In the genomic region with DNA sequence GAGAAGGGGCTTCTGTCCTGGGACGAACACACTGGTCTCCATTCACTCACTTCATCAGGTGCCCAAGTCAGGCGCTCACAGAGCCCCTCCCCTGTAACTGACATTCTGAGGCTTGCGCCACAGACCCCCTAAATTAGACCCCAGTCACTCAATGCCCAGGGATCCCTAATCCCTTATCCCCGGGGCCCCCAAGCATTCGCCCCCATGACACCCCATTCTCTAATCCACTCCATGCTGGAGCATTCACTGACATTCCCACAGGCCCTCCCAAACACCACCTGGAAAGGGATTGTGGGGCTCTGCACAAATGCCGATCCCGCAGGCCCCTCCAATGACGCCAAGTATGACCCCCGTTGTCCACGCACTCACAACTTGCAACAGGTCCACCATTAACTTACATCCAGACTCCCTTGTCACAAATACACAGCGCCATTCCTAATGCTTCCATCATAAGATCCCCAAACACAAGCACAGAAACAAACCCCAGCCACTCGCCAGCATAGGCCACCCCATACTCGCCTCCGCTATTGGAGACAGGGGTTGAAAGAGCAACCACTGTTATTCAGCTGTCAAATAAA, we compare ENCODE assay signal across 9 cellular contexts. TPM values are rescaled to one million over a fixed set of nuclear protein-coding genes. Genes with fewer than 3 reads are reported as not detected.
DNase-seq lines count a peak whose midpoint lies in the region; ATAC-seq, FAIRE-seq and TF ChIP-seq lines count a peak whose summit lies in the region.
"Had no signal": no experiment of that assay in that cellular context is flagged by ENCODE, and none has a peak within 500 bp of the region (broad histone marks: within the 10 kb centered on the region; RNA-seq: fewer than 3 reads in every experiment).

No MANE protein-coding gene starts in this region.

- in situ Hi-C loops in Panc1 (cut with HindIII; ENCODE audit: low pct_unique_long_range_greater_than_20kb, low sequenced_read_pairs) = no loop called here

- peak overlapping the region; percentile 67 for H3K4me3 Mint-ChIP-seq in Calu3 (ENCODE audit: low read depth, unreplicated experiment)

- no CpG with 5 or more reads among the region's 14 CpGs for WGBS in trophoblast cell (ENCODE audit: extremely low coverage, insufficient coverage, insufficient read length)

- no peak for FAIRE-seq in endothelial cell of umbilical vein (lab: Jason Lieb, UNC)

- no peak overlapping the region for H3K23ac ChIP-seq in trophoblast cell (ENCODE audit: low read length)

- intact Hi-C loops in Calu3 (cut with micrococcal nuclease; ENCODE audit: unreplicated experiment) (no loop called here), Panc1 (cut with micrococcal nuclease; ENCODE audit: unreplicated experiment) (no loop called here), endothelial cell of umbilical vein (cut with micrococcal nuclease) (loop anchor here (2.0 kb wide), 1 partner anchor 68 kb away; a partner anchor contains a TSS)

- H2BK120ac ChIP-seq in trophoblast cell (ENCODE audit: insufficient read depth, low read length, poor library complexity) = no peak overlapping the region

- peaks cover 22% of the 10 kb centered on the region for H3K79me2 ChIP-seq in endothelial cell of umbilical vein (ENCODE audit: control insufficient read depth, insufficient read depth, low read length)
- H3K79me2 ChIP-seq in trophoblast cell (ENCODE audit: control insufficient read depth, insufficient read depth, low read length, poor library complexity) = peaks cover 3% of the 10 kb centered on the region

- peaks cover 11% of the 10 kb centered on the region for H3K9me3 Mint-ChIP-seq in Calu3 (ENCODE audit: low read depth, unreplicated experiment)

- peaks cover 53% of the 10 kb centered on the region for H3K36me3 Mint-ChIP-seq in Calu3 (ENCODE audit: insufficient read depth, unreplicated experiment)

- 0 out of 2 replicates have a peak, but pooled peaks cover 6% of the 10 kb centered on the region for H3K4me1 ChIP-seq in Panc1 (ENCODE audit: control insufficient read depth, insufficient read depth, low read length)
- H3K4me1 ChIP-seq in endothelial cell of umbilical vein (ENCODE audit: control insufficient read depth, extremely low read depth, insufficient read depth, low read length) = peaks cover 8% of the 10 kb centered on the region
- peaks cover 7 to 11% of the 10 kb centered on the region in 2 experiments for H3K4me1 ChIP-seq in trophoblast cell (ENCODE audit: control insufficient read depth in 1 of 2, insufficient read depth in 2 of 2, low read length in 2 of 2)

- H3K4me2 ChIP-seq in endothelial cell of umbilical vein (ENCODE audit: insufficient read depth, low read length) (peak overlapping the region; percentile 86), trophoblast cell (ENCODE audit: low read length) (no peak overlapping the region)

- POLR2A ChIA-PET in Panc1 (lab: Charles Lee) (interaction anchor here (0.7 kb wide), 1 partner anchor 19 kb away, joined by 4 read pairs; no protein-coding TSS in a partner anchor), endothelial cell of umbilical vein (lab: Charles Lee) (no interaction called here)

- no peak overlapping the region for H4K8ac ChIP-seq in trophoblast cell (ENCODE audit: low read depth, low read length)

- no peak overlapping the region for H3K4ac ChIP-seq in trophoblast cell (ENCODE audit: low read depth, low read length)

- H3K9me1 ChIP-seq in endothelial cell of umbilical vein (replicated peaks; ENCODE audit: control insufficient read depth, extremely low read depth, insufficient read depth, low read length) = no peaks in the 10 kb centered on the region

- H4K91ac ChIP-seq in trophoblast cell (ENCODE audit: low read depth, low read length) = no peak overlapping the region

- H3K9me3 ChIP-seq in Panc1 (ENCODE audit: control insufficient read depth, insufficient read depth, low read depth, low read length) (peaks cover 36% of the 10 kb centered on the region; the same call in 1 of the 2 replicates), endothelial cell of umbilical vein (replicated peaks; ENCODE audit: control insufficient read depth, insufficient read depth, low read length) (peaks cover 3% of the 10 kb centered on the region), trophoblast cell (ENCODE audit: insufficient read depth, low read depth, low read length) (peaks cover 45% of the 10 kb centered on the region)

- H3K14ac ChIP-seq in trophoblast cell (ENCODE audit: low read length) = no peak overlapping the region

- no peak overlapping the region for H2AK5ac ChIP-seq in trophoblast cell (ENCODE audit: low read length)

- H2BK5ac ChIP-seq in trophoblast cell (ENCODE audit: low read depth, low read length, poor library complexity) = no peak overlapping the region

- H3K27ac ChIP-seq in Panc1 (ENCODE audit: low read length) (peak overlapping the region; percentile 93), endothelial cell of umbilical vein (ENCODE audit: insufficient read depth, low read depth, low read length) (no peak overlapping the region), trophoblast cell (ENCODE audit: low read depth, low read length) (no peak overlapping the region)

- ATAC-seq in Panc1 (peak; percentile 28), GM21526 (IDR thresholded peaks at IDR 0.05; ENCODE audit: low FRiP score, unreplicated experiment) (no peak)

- CTCF ChIA-PET in Calu3 (lab: Charles Lee) (no interaction called here), Panc1 (lab: Charles Lee) (no interaction called here), endothelial cell of umbilical vein (lab: Charles Lee) (no interaction called here)

- H3K4me1 Mint-ChIP-seq in Calu3 (ENCODE audit: low read depth, unreplicated experiment) = peaks cover 27% of the 10 kb centered on the region

- dilution Hi-C loops in endothelial cell of umbilical vein (cut with MboI; ENCODE audit: extremely low pct_ligation_motif_present, low sequenced_read_pairs) = no loop called here

- H4K20me1 ChIP-seq in endothelial cell of umbilical vein (replicated peaks; ENCODE audit: control insufficient read depth, extremely low read depth, insufficient read depth, low read length) = no peaks in the 10 kb centered on the region

- H4K12ac ChIP-seq in trophoblast cell (ENCODE audit: low read depth, low read length) = no peak overlapping the region

- H3K27me3 Mint-ChIP-seq in Calu3 (ENCODE audit: unreplicated experiment) = no peaks in the 10 kb centered on the region

- H3K18ac ChIP-seq in trophoblast cell (ENCODE audit: low read length) = no peak overlapping the region

- H2AFZ ChIP-seq in endothelial cell of umbilical vein (ENCODE audit: low read depth, low read length) = no peak overlapping the region
- H2AFZ ChIP-seq in trophoblast cell (ENCODE audit: insufficient read depth, low read length, poor library complexity) = no peak overlapping the region

- TF ChIP-seq CTCF in Calu3 (IDR thresholded peaks at IDR 0.05; ENCODE audit: unreplicated experiment) (no peak), Panc1 (IDR thresholded peaks at IDR 0.05) (no peak), endothelial cell of umbilical vein (IDR thresholded peaks at IDR 0.05; ENCODE audit: extremely low read depth in 1 of 2, insufficient read depth in 1 of 2, low read depth in 1 of 2, low read length in 2 of 2) (no peak)

- H3K79me1 ChIP-seq in trophoblast cell (ENCODE audit: low read length) = peaks cover 6% of the 10 kb centered on the region

- no peak overlapping the region for H2BK12ac ChIP-seq in trophoblast cell (ENCODE audit: low read length)

- H3K27me3 ChIP-seq in Panc1 (ENCODE audit: control insufficient read depth, insufficient read depth, low read length) (no peaks in the 10 kb centered on the region), endothelial cell of umbilical vein (ENCODE audit: control insufficient read depth in 2 of 2, insufficient read depth in 2 of 2, low read length in 2 of 2) (no peaks in the 10 kb centered on the region), trophoblast cell (ENCODE audit: insufficient read depth, low read length) (no peaks in the 10 kb centered on the region)

- H3K4me3 ChIP-seq in Panc1 (ENCODE audit: low read depth in 2 of 2, low read length in 2 of 2) (peak overlapping the region; percentile 82 to 85), endothelial cell of umbilical vein (replicated peaks in 1 of 3; ENCODE audit: insufficient read depth in 1 of 3, low read depth in 1 of 3, low read length in 3 of 3) (no peak overlapping the region), trophoblast cell (ENCODE audit: low read depth, low read length) (peak overlapping the region; percentile 40)

- TF ChIP-seq POLR2A in endothelial cell of umbilical vein (IDR thresholded peaks at IDR 0.05; ENCODE audit: low read depth, low read length) = no peak

- BruUV-seq in Calu3 (replicated peaks; lab: Mats Ljungman, UMichigan) (no TSS peak), Panc1 (replicated peaks; lab: Mats Ljungman, UMichigan) (no TSS peak), endothelial cell of umbilical vein (replicated peaks; lab: Mats Ljungman, UMichigan) (no TSS peak)

- H3K36me3 ChIP-seq in Panc1 (ENCODE audit: control insufficient read depth, insufficient read depth, low read length) (no peaks in the 10 kb centered on the region), endothelial cell of umbilical vein (ENCODE audit: control insufficient read depth in 2 of 2, extremely low read depth in 1 of 2, insufficient read depth in 2 of 2, low read length in 2 of 2) (peaks cover 0 to 1% of the 10 kb centered on the region in 2 experiments), trophoblast cell (ENCODE audit: control insufficient read depth in 1 of 2, insufficient read depth in 2 of 2, low read length in 2 of 2) (peaks cover 4 to 7% of the 10 kb centered on the region in 2 experiments)

- H3K27ac Mint-ChIP-seq in Calu3 (ENCODE audit: unreplicated experiment) = peak overlapping the region; percentile 80

- H3K9ac ChIP-seq in endothelial cell of umbilical vein (replicated peaks; ENCODE audit: extremely low read depth, insufficient read depth, low read length) (no peak overlapping the region), trophoblast cell (ENCODE audit: low read length) (no peak overlapping the region)

- DNase-seq in Calu3 (no peak), Panc1 (ENCODE audit: low read depth, low spot score) (no peak), endothelial cell of umbilical vein (ENCODE audit: low read depth, low spot score) (peak; percentile 10), trophoblast cell (no peak), HuH-7 (ENCODE audit: low spot score) (no peak), GM19238 (ENCODE audit: insufficient read length, low spot score) (no peak)
- DNase-seq in stimulated activated CD4-positive, alpha-beta T cell treated with anti-CD3 and anti-CD28 coated beads, Interleukin-12 subunit alpha, Interleukin-12 subunit beta, amount 100 ng/mL, for 4 hours = no peak
- DNase-seq: activated CD8-positive, alpha-beta memory T cell treated with anti-CD3 and anti-CD28 coated beads, Interleukin-2, amount 50 U/mL, for 4 hours had no signal

RNA-seq across cellular contexts. Expression of a gene that starts 1.5 kb away (rescaled TPM):
- total RNA-seq in Calu3 (2022) = 31.1 and 32.8 TPM in 2 replicates
- total RNA-seq in Panc1 (2021; ENCODE audit: unreplicated experiment) = 20.6 TPM
- 6.7 TPM for polyA plus RNA-seq in Panc1 (2012; ENCODE audit: insufficient read length)
- total RNA-seq in endothelial cell of umbilical vein = 11.0 and 11.3 TPM in 2 replicates
- polyA plus RNA-seq in endothelial cell of umbilical vein = 2.4 TPM in 2 replicates
- 2.4 TPM in 2 replicates for polyA plus RNA-seq in endothelial cell of umbilical vein (2011; cell fraction: cytosol; rRNA removed)
- polyA plus RNA-seq in endothelial cell of umbilical vein (2011; cell fraction: nucleus; rRNA removed) = 18.5 and 18.6 TPM in 2 replicates
- 4.9 and 5.3 TPM in 2 replicates for polyA plus RNA-seq in endothelial cell of umbilical vein (2012)
- 6.2 and 6.4 TPM in 2 replicates for polyA minus RNA-seq in endothelial cell of umbilical vein
- 3.2 TPM for polyA minus RNA-seq in endothelial cell of umbilical vein (2011; cell fraction: cytosol; rRNA and poly(A)+ RNA removed)
- polyA minus RNA-seq in endothelial cell of umbilical vein (2011; cell fraction: nucleus; rRNA and poly(A)+ RNA removed) = 8.8 and 15.5 TPM in 2 replicates
- polyA plus RNA-seq in trophoblast cell (2013) = 5.2 and 5.6 TPM in 2 replicates

RNA-seq across cellular contexts. Expression of a gene that starts 31.6 kb away (rescaled TPM):
- 25.3 and 28.5 TPM in 2 replicates for total RNA-seq in Calu3 (2022)
- total RNA-seq in Panc1 (2021; ENCODE audit: unreplicated experiment) = 22.1 TPM
- polyA plus RNA-seq in Panc1 (2012; ENCODE audit: insufficient read length) = 9.0 TPM
- total RNA-seq in endothelial cell of umbilical vein = 9.7 and 11.1 TPM in 2 replicates
- 5.9 and 7.1 TPM in 2 replicates for polyA plus RNA-seq in endothelial cell of umbilical vein
- polyA plus RNA-seq in endothelial cell of umbilical vein (2011; cell fraction: cytosol; rRNA removed) = 3.7 and 4.9 TPM in 2 replicates
- polyA plus RNA-seq in endothelial cell of umbilical vein (2011; cell fraction: nucleus; rRNA removed) = 14.8 and 15.2 TPM in 2 replicates
- polyA plus RNA-seq in endothelial cell of umbilical vein (2012) = 5.2 and 5.3 TPM in 2 replicates
- 8.5 and 10.8 TPM in 2 replicates for polyA minus RNA-seq in endothelial cell of umbilical vein
- polyA minus RNA-seq in endothelial cell of umbilical vein (2011; cell fraction: cytosol; rRNA and poly(A)+ RNA removed) = 6.5 TPM
- polyA minus RNA-seq in endothelial cell of umbilical vein (2011; cell fraction: nucleus; rRNA and poly(A)+ RNA removed) = 16.1 and 19.1 TPM in 2 replicates
- 2.7 TPM in 2 replicates for polyA plus RNA-seq in trophoblast cell (2013)

Comparison
In these comparisons a context has a peak if more than half of its experiments do, and no peak if none do; other contexts are left out.
1. H3K4me3 ChIP-seq: peak in Panc1 (2 of 2) and trophoblast cell (single experiment); none in endothelial cell of umbilical vein (0 of 3).